11 cellular contexts compared by ENCODE assay signal in the genomic region with DNA sequence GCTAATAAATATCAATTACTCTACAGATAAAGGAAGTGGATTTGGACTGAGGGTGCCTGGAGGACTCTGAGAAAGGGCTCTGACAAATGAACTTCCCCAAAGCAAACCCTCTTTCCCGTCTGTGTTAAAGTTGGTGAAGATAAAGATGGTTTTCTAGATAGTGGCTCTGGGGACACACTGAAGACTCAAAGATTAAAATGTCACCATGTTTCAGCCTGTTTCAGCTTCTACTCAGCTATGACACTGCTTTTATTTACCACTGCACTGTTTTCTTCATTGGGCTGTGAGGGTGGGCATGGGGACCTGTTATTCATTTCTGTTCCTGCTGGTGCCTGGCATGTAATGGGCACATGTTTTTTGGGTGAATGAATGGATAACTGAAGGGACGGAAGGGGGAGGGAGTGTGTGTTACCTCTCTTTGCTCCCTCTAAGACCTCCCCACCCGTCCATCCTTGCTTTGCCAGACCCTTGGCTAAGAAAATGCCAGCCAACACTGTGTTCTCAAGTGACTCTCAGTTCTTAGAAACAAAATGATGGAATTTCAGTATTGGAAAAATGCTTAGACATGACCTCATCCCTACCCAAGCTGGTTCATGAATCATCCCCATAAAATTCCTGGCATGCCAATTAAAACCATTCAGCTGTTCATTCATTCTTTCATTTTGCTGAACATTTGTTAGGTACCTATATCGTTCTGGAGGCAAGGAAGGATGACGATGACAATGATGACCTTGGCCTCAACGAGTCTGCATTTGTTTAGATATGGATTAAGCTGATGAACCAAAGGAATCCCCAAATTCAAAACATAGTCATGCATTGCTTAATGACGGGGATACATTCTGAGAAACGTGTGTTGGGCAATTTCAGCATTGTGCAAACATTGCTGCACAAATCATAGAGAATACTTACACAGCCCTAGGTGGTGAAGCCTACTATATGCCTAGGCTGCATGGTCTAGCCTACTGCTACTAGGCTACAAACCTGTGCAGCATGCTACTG. TPM values are rescaled to one million over a fixed set of nuclear protein-coding genes. Genes with fewer than 3 reads are reported as not detected.
DNase-seq lines count a peak whose midpoint lies in the region; ATAC-seq and TF ChIP-seq lines count a peak whose summit lies in the region.
"Had no signal": no experiment of that assay in that cellular context is flagged by ENCODE, and none has a peak within 500 bp of the region (broad histone marks: within the 10 kb centered on the region; RNA-seq: fewer than 3 reads in every experiment).

No MANE protein-coding gene starts in this region.

- no peaks in the 10 kb centered on the region for H3K27me3 ChIP-seq in IMR-90 (ENCODE audit: control insufficient read depth, insufficient read depth, low read length)
- H3K27me3 ChIP-seq in right lobe of liver = no peaks in the 10 kb centered on the region
- no peaks in the 10 kb centered on the region for H3K27me3 ChIP-seq in endodermal cell (ENCODE audit: control insufficient read depth, insufficient read depth, low read length, poor library complexity, severe bottlenecking)
- H3K27me3 ChIP-seq in sigmoid colon = no peaks in the 10 kb centered on the region
- H3K27me3 ChIP-seq: ascending aorta had no signal

- H3K56ac ChIP-seq in IMR-90 (ENCODE audit: extremely low read depth, insufficient read depth, low read length) = peak overlapping the region; percentile 64

- no TSS peak for BruUV-seq in IMR-90 (replicated peaks; lab: Mats Ljungman, UMichigan)

- dilution Hi-C loops in IMR-90 (cut with HindIII; ENCODE audit: low sequenced_read_pairs, unreplicated experiment) = no loop called here

- no peak overlapping the region for H3K27ac Mint-ChIP-seq in endodermal cell

- H3K36me3 ChIP-seq in IMR-90 (ENCODE audit: control insufficient read depth, insufficient read depth, low read length) (no peaks in the 10 kb centered on the region), right lobe of liver (no peaks in the 10 kb centered on the region), endodermal cell (ENCODE audit: control insufficient read depth, insufficient read depth, low read length) (no peaks in the 10 kb centered on the region), sigmoid colon (no peaks in the 10 kb centered on the region)
- H3K36me3 ChIP-seq: ascending aorta had no signal

- H4K91ac ChIP-seq in IMR-90 (ENCODE audit: insufficient read depth, low read depth, low read length) = peak overlapping the region; percentile 98

- H3K4me3 ChIP-seq in AG09309 (ENCODE audit: control insufficient read depth, low read depth, low read length) (no peak overlapping the region), IMR-90 (ENCODE audit: insufficient read depth, low read depth, low read length) (no peak overlapping the region), astrocyte of the cerebellum (ENCODE audit: low read depth, low read length) (no peak overlapping the region), right lobe of liver (no peak overlapping the region), endodermal cell (ENCODE audit: low read length) (no peak overlapping the region), sigmoid colon (no peak overlapping the region)
- H3K4me3 ChIP-seq: ascending aorta had no signal

- TF ChIP-seq CTCF in AG09309 (IDR thresholded peaks at IDR 0.05; ENCODE audit: control insufficient read depth, insufficient read depth, low read depth, low read length, missing control alignments) (no peak), IMR-90 (conservative IDR thresholded peaks at IDR 0.05; ENCODE audit: low read depth, low read length) (no peak), astrocyte of the cerebellum (IDR thresholded peaks at IDR 0.05; ENCODE audit: low read depth, low read length, missing control alignments) (no peak), right lobe of liver (IDR thresholded peaks at IDR 0.05) (no peak), endodermal cell (conservative IDR thresholded peaks at IDR 0.05) (no peak), sigmoid colon (IDR thresholded peaks at IDR 0.05) (no peak)

- intact Hi-C loops in IMR-90 (cut with micrococcal nuclease) (loop anchor here (2.0 to 10.0 kb wide), 5 partner anchors 47 to 669 kb away; a partner anchor contains a TSS), right lobe of liver (cut with DNase I) (no loop called here), sigmoid colon (cut with DNase I) (no loop called here)

- H3K18ac ChIP-seq in IMR-90 (ENCODE audit: low read depth, low read length) = peak overlapping the region; percentile 99

- in situ Hi-C loops in IMR-90 (cut with MboI; ENCODE audit: low sequenced_read_pairs) (no loop called here), astrocyte of the cerebellum (cut with HindIII; ENCODE audit: low sequenced_read_pairs) (no loop called here)

- H3K4me1 ChIP-seq in IMR-90 (ENCODE audit: control insufficient read depth, insufficient read depth, low read length) = peaks cover 35% of the 10 kb centered on the region
- no peaks in the 10 kb centered on the region for H3K4me1 ChIP-seq in right lobe of liver
- H3K4me1 ChIP-seq in endodermal cell (ENCODE audit: control insufficient read depth, insufficient read depth, low read length) = no peaks in the 10 kb centered on the region
- peaks cover 0 to 28% (median 22%) of the 10 kb centered on the region in 4 donors for H3K4me1 ChIP-seq in sigmoid colon

- H2AK9ac ChIP-seq in IMR-90 (replicated peaks; ENCODE audit: low read depth, low read length, poor library complexity) = peak overlapping the region; percentile 42

- H3K4me2 ChIP-seq in IMR-90 (ENCODE audit: low read depth, low read length) = peak overlapping the region; percentile 69
- H3K4me2 ChIP-seq: KMS-11 had no signal

- H2AK5ac ChIP-seq in IMR-90 (ENCODE audit: low read depth, low read length) = peak overlapping the region; percentile 99

- no CpG with 5 or more reads among the region's 8 CpGs for WGBS in IMR-90 (ENCODE audit: extremely low coverage in 2 of 2, insufficient read length in 1 of 2), 2 experiments
- WGBS in right lobe of liver (ENCODE audit: insufficient coverage, low coverage, low lambda C conversion rate, missing lambda C conversion rate) = 31% methylated on average over 8 of the region's 8 CpGs
- WGBS in endodermal cell (ENCODE audit: insufficient coverage in 1 of 2, insufficient read length in 1 of 2), 2 experiments = 84 to 89% methylated on average over 3 to 8 of the region's 8 CpGs
- 44 to 61% methylated on average over 8 of the region's 8 CpGs for WGBS in sigmoid colon, 2 donors

- H2AFZ ChIP-seq in IMR-90 (replicated peaks; ENCODE audit: low read length, poor library complexity) = peak overlapping the region; percentile 75

- H3K9me1 ChIP-seq in IMR-90 (ENCODE audit: insufficient read depth, low read length) = peaks cover 25% of the 10 kb centered on the region

- H3K14ac ChIP-seq in IMR-90 (replicated peaks; ENCODE audit: low read depth, low read length) = peak overlapping the region; percentile 87

- peaks cover 0 to 3% of the 10 kb centered on the region in 2 experiments; a peak in 1 of 4 replicates for H3K79me1 ChIP-seq in IMR-90 (ENCODE audit: low read depth in 1 of 2, low read length in 2 of 2)

- peak in 1 of 4 donors; percentile 22 for TF ChIP-seq EP300 in sigmoid colon (IDR thresholded peaks at IDR 0.05)

- peak overlapping the region; percentile 93 for H3K23ac ChIP-seq in IMR-90 (ENCODE audit: low read depth, low read length)

- peak overlapping the region; percentile 98 for H2BK5ac ChIP-seq in IMR-90 (ENCODE audit: low read depth, low read length, poor library complexity, severe bottlenecking)

- H3K27me3 Mint-ChIP-seq in endodermal cell (ENCODE audit: insufficient read depth) = no peaks in the 10 kb centered on the region

- H2BK20ac ChIP-seq in IMR-90 (ENCODE audit: low read depth, low read length) = peak overlapping the region; percentile 97

- H4K5ac ChIP-seq in IMR-90 (ENCODE audit: low read depth, low read length) = peak overlapping the region; percentile 97

- CTCF ChIA-PET in IMR-90 (lab: Yijun Ruan, JAX) = interaction anchor here (0.6 to 1.7 kb wide), 4 partner anchors 13 to 575 kb away, joined by 3 to 5 read pairs (median 4); a partner anchor contains a TSS

- no peak overlapping the region for H3K4me3 Mint-ChIP-seq in endodermal cell

- no peak for TF ChIP-seq POLR2A in IMR-90 (IDR thresholded peaks at IDR 0.05; ENCODE audit: low read depth, low read length)
- no peak for TF ChIP-seq POLR2A in right lobe of liver (IDR thresholded peaks at IDR 0.05)
- TF ChIP-seq POLR2A in sigmoid colon (IDR thresholded peaks at IDR 0.05) = no peak

- TF ChIP-seq RAD21 in IMR-90 (IDR thresholded peaks at IDR 0.05; ENCODE audit: low read length) = no peak

- H3K4ac ChIP-seq in IMR-90 (ENCODE audit: low read depth, low read length) = peak overlapping the region; percentile 92

- peak overlapping the region; percentile 75 to 96 for H4K8ac ChIP-seq in IMR-90 (ENCODE audit: low read depth in 2 of 2, low read length in 2 of 2)

- POLR2A ChIA-PET in IMR-90 (lab: Charles Lee; ENCODE audit: unreplicated experiment) = interaction anchor here (0.6 kb wide), 1 partner anchor 14 kb away, joined by 6 read pairs; a partner anchor contains a TSS

- peaks cover 3% of the 10 kb centered on the region for H3K4me1 Mint-ChIP-seq in endodermal cell

- H3K9me3 ChIP-seq in IMR-90 (ENCODE audit: control insufficient read depth, insufficient read depth, low read length) (no peaks in the 10 kb centered on the region), right lobe of liver (no peaks in the 10 kb centered on the region), endodermal cell (ENCODE audit: control insufficient read depth, low read length) (no peaks in the 10 kb centered on the region), sigmoid colon (no peaks in the 10 kb centered on the region)
- H3K9me3 ChIP-seq: ascending aorta had no signal

- H2BK120ac ChIP-seq in IMR-90 (ENCODE audit: low read depth, low read length) = peak overlapping the region; percentile 96

- H3K36me3 Mint-ChIP-seq in endodermal cell (ENCODE audit: low read depth) = no peaks in the 10 kb centered on the region

- H4K20me1 ChIP-seq in IMR-90 (ENCODE audit: insufficient read depth, low read length) = no peaks in the 10 kb centered on the region

- no peaks in the 10 kb centered on the region for H3K9me3 Mint-ChIP-seq in endodermal cell

- H2BK15ac ChIP-seq in IMR-90 (ENCODE audit: low read depth, low read length) = peak overlapping the region; percentile 75

- H3K27ac ChIP-seq in IMR-90 (ENCODE audit: insufficient read depth, low read length) (peak overlapping the region; percentile 96), right lobe of liver (no peak overlapping the region), endodermal cell (ENCODE audit: low read depth, low read length) (no peak overlapping the region), sigmoid colon (peak overlapping the region in 1 of 4 donors; percentile 33)
- H3K27ac ChIP-seq: KMS-11 had no signal

- DNase-seq in AG09309 (ENCODE audit: low read depth) = peak; percentile 96
- peak; percentile 99 for DNase-seq in IMR-90
- peak; percentile 84 for DNase-seq in astrocyte of the cerebellum (ENCODE audit: low read depth)
- no peak for DNase-seq in right lobe of liver
- no peak for DNase-seq in endodermal cell
- no peak for DNase-seq in sigmoid colon

- peak; percentile 84 for ATAC-seq in IMR-90 (ENCODE audit: low read depth)
- ATAC-seq in right lobe of liver = peak; percentile 34 to 73 (median 46)
- no peak for ATAC-seq in HG03565 (IDR thresholded peaks at IDR 0.05; ENCODE audit: unreplicated experiment)
- no peak for ATAC-seq in HG03354 (IDR thresholded peaks at IDR 0.05; ENCODE audit: poor library complexity, severe bottlenecking, unreplicated experiment)

- H3K9ac ChIP-seq in IMR-90 (ENCODE audit: low read depth, low read length) (peak overlapping the region; percentile 21; the same call in 1 of the 2 replicates), endodermal cell (ENCODE audit: extremely low read depth, low read length, poor library complexity, severe bottlenecking) (no peak overlapping the region)
- H3K9ac ChIP-seq: KMS-11 had no signal

RNA-seq across cellular contexts. Expression of a gene that starts 13.4 kb away (rescaled TPM):
- total RNA-seq in IMR-90 (2012; rRNA removed) (5.8 and 6.3 TPM in 2 replicates), right lobe of liver (under 1 TPM in 2 of 6 experiments, not detected in 4; 0.05 to 0.07 TPM), endodermal cell (1 to 10 TPM; 1.4 to 1.5 TPM), sigmoid colon (1 to 10 TPM; 1.5 to 3.9 (median 2.2) TPM)
- polyA plus RNA-seq in IMR-90 (2012; rRNA removed) (5.3 and 5.5 TPM in 2 replicates), sigmoid colon (1 to 10 TPM in 1 of 3 donors, under 1 TPM in 2; 0.23 to 3.0 (median 0.51) TPM)
- 3.4 and 3.9 TPM in 2 replicates for polyA plus RNA-seq in IMR-90 (2012; cell fraction: cytosol; rRNA removed)
- polyA plus RNA-seq in IMR-90 (2012; cell fraction: nucleus; rRNA removed; ENCODE audit: low replicate concordance) = 5.2 and 6.8 TPM in 2 replicates
- 1.5 TPM for polyA plus RNA-seq in endodermal cell (2013, experiment 1 of 2)
- polyA plus RNA-seq in endodermal cell (2013, experiment 2 of 2) = 1.6 TPM
- total RNA-seq: T-helper 2 cell treated with Interferon-gamma antibody and Interleukin-4, amounts not matched to agents 100 ng/mL and 5 ng/mL, for 36 hours had no signal

RNA-seq across cellular contexts. Expression of a gene that starts 18.6 kb away (rescaled TPM):
- total RNA-seq in IMR-90 (2012; rRNA removed) = 1.3 and 1.4 TPM in 2 replicates
- polyA plus RNA-seq in IMR-90 (2012; rRNA removed) = 5.8 and 7.4 TPM in 2 replicates
- polyA plus RNA-seq in IMR-90 (2012; cell fraction: cytosol; rRNA removed) = 2.9 and 20.0 TPM in 2 replicates
- polyA plus RNA-seq in IMR-90 (2012; cell fraction: nucleus; rRNA removed; ENCODE audit: low replicate concordance) = 1.0 and 5.5 TPM in 2 replicates
- total RNA-seq in right lobe of liver = under 1 TPM in 1 of 6 experiments, not detected in 5; 0.20 TPM
- 1 to 10 TPM; 2.2 to 3.7 TPM for total RNA-seq in endodermal cell
- polyA plus RNA-seq in endodermal cell (2013, experiment 1 of 2) = 0.93 TPM
- polyA plus RNA-seq in endodermal cell (2013, experiment 2 of 2) = 1.4 TPM
- 1 to 10 TPM; 1.1 to 3.6 (median 1.7) TPM for total RNA-seq in sigmoid colon
- under 1 TPM in 1 of 3 donors, not detected in 2; 0.54 TPM for polyA plus RNA-seq in sigmoid colon
- total RNA-seq: T-helper 2 cell treated with Interferon-gamma antibody and Interleukin-4, amounts not matched to agents 100 ng/mL and 5 ng/mL, for 36 hours had no signal

Comparison
In these comparisons a context has a peak if more than half of its experiments do, and no peak if none do; other contexts are left out.
1. DNase-seq: peak in AG09309 (single experiment), IMR-90 (single experiment) and astrocyte of the cerebellum (single experiment); none in right lobe of liver (0 of 3), endodermal cell (single experiment) and sigmoid colon (single experiment).
2. ATAC-seq: peak in IMR-90 (single experiment) and right lobe of liver (4 of 4); none in HG03565 (single experiment) and HG03354 (single experiment).